In genomic region chr9:89352451-89352850, GRCh38 we compare ENCODE assay signal across 18 cellular contexts. TPM values are rescaled to one million over a fixed set of nuclear protein-coding genes. Genes with fewer than 3 reads are reported as not detected.
A peak's percentile ranks its signal among the peaks of the same experiment; 100 is the strongest.
DNase-seq lines count a peak whose midpoint lies in the region; ATAC-seq and TF ChIP-seq lines count a peak whose summit lies in the region.
"Had no signal": no experiment of that assay in that cellular context is flagged by ENCODE, and none has a peak within 500 bp of the region (broad histone marks: within the 10 kb centered on the region; RNA-seq: fewer than 3 reads in every experiment).

No MANE protein-coding gene starts in this region.

- H3K27me3 ChIP-seq in left ventricle myocardium inferior (ENCODE audit: low read depth) (no peaks in the 10 kb centered on the region), heart right ventricle (no peaks in the 10 kb centered on the region)
- H3K27me3 ChIP-seq: suprapubic skin had no signal

- DNase-seq in left ventricle myocardium inferior, result no peak
- no peak for DNase-seq in heart right ventricle
- no peak for DNase-seq in activated CD4-positive, alpha-beta memory T cell treated with anti-CD3 and anti-CD28 coated beads for 36 hours
- DNase-seq in islet precursor cell, result peak; percentile 22
- DNase-seq in DMS153 (lab: John Stamatoyannopoulos, UW), result no peak
- DNase-seq: dermis blood vessel endothelial cell; erythroblast; lower lobe of right lung; NCI-H446 treated with DMSO at 0.1 percent for 48 hours; small intestine; stimulated activated CD4-positive, alpha-beta T cell treated with anti-CD3 and anti-CD28 coated beads, Interleukin-4, amount 100 ng/mL, for 24 hours had no signal

- no peaks in the 10 kb centered on the region for H3K9me3 Mint-ChIP-seq in activated CD4-positive, alpha-beta memory T cell treated with anti-CD3 and anti-CD28 coated beads for 36 hours
- no peaks in the 10 kb centered on the region for H3K9me3 Mint-ChIP-seq in stimulated activated memory B cell treated with anti-CD40 and anti-IgM and Interleukin-4, amounts not matched to agents 10 μg/mL and 1 μg/mL and 100 μg/mL, for 72 hours
- H3K9me3 Mint-ChIP-seq: nephron had no signal

- peaks cover 77% of the 10 kb centered on the region for H3K36me3 Mint-ChIP-seq in activated CD4-positive, alpha-beta memory T cell treated with anti-CD3 and anti-CD28 coated beads for 36 hours
- peaks cover 88% of the 10 kb centered on the region for H3K36me3 Mint-ChIP-seq in stimulated activated memory B cell treated with anti-CD40 and anti-IgM and Interleukin-4, amounts not matched to agents 10 μg/mL and 1 μg/mL and 100 μg/mL, for 72 hours

- ATAC-seq in heart right ventricle (no peak), HG03135 (IDR thresholded peaks at IDR 0.05; ENCODE audit: unreplicated experiment) (no peak), HG03565 (IDR thresholded peaks at IDR 0.05; ENCODE audit: unreplicated experiment) (no peak)
- no peak for ATAC-seq in stimulated activated memory B cell treated with anti-CD40 and anti-IgM and Interleukin-4, amounts not matched to agents 10 μg/mL and 1 μg/mL and 100 μg/mL, for 72 hours
- ATAC-seq: HCT116 had no signal

- H3K9me3 ChIP-seq in left ventricle myocardium inferior (replicated peaks), result no peaks in the 10 kb centered on the region
- no peaks in the 10 kb centered on the region for H3K9me3 ChIP-seq in heart right ventricle
- H3K9me3 ChIP-seq: lower lobe of right lung, suprapubic skin had no signal

- POLR2A ChIA-PET in activated CD4-positive, alpha-beta memory T cell treated with anti-CD3 and anti-CD28 coated beads for 36 hours (lab: Charles Lee), result no interaction called here

- H3K4me1 ChIP-seq in left ventricle myocardium inferior (peaks cover 37% of the 10 kb centered on the region), heart right ventricle (peaks cover 0 to 30% (median 21%) of the 10 kb centered on the region in 9 donors)

- H3K27ac ChIP-seq in left ventricle myocardium inferior (replicated peaks), result peak overlapping the region; percentile 27
- peak overlapping the region in 5 of 10 donors; percentile 4 to 69 (median 18) for H3K27ac ChIP-seq in heart right ventricle
- H3K27ac ChIP-seq: lower lobe of right lung, RWPE1, suprapubic skin had no signal

- no peak for TF ChIP-seq CTCF in left ventricle myocardium inferior (IDR thresholded peaks at IDR 0.05; ENCODE audit: borderline replicate concordance)
- no peak for TF ChIP-seq CTCF in heart right ventricle (IDR thresholded peaks at IDR 0.05)

- no peak overlapping the region for H3K4me3 ChIP-seq in left ventricle myocardium inferior
- H3K4me3 ChIP-seq in heart right ventricle, result no peak overlapping the region
- H3K4me3 ChIP-seq: lower lobe of right lung, suprapubic skin had no signal

- CTCF ChIA-PET in activated CD4-positive, alpha-beta memory T cell treated with anti-CD3 and anti-CD28 coated beads for 36 hours (lab: Charles Lee), result no interaction called here

- H3K36me3 ChIP-seq in left ventricle myocardium inferior, result peaks cover 100% of the 10 kb centered on the region
- H3K36me3 ChIP-seq in heart right ventricle, result peaks cover 0 to 100% (median 78%) of the 10 kb centered on the region in 9 donors

- intact Hi-C loops in left ventricle myocardium inferior (cut with micrococcal nuclease) (no loop called here), heart right ventricle (cut with DNase I) (loop anchor here in 1 of 10 donors (10.0 kb wide), 1 partner anchor 192 kb away; no protein-coding TSS in a partner anchor)
- intact Hi-C loops in activated CD4-positive, alpha-beta memory T cell treated with anti-CD3 and anti-CD28 coated beads for 36 hours (cut with micrococcal nuclease), result no loop called here

- no peak overlapping the region for H3K4me3 Mint-ChIP-seq in activated CD4-positive, alpha-beta memory T cell treated with anti-CD3 and anti-CD28 coated beads for 36 hours
- H3K4me3 Mint-ChIP-seq in stimulated activated memory B cell treated with anti-CD40 and anti-IgM and Interleukin-4, amounts not matched to agents 10 μg/mL and 1 μg/mL and 100 μg/mL, for 72 hours, result no peak overlapping the region
- H3K4me3 Mint-ChIP-seq: nephron had no signal

- H3K27ac Mint-ChIP-seq in activated CD4-positive, alpha-beta memory T cell treated with anti-CD3 and anti-CD28 coated beads for 36 hours, result peak overlapping the region; percentile 76
- peak overlapping the region; percentile 72 for H3K27ac Mint-ChIP-seq in stimulated activated memory B cell treated with anti-CD40 and anti-IgM and Interleukin-4, amounts not matched to agents 10 μg/mL and 1 μg/mL and 100 μg/mL, for 72 hours
- H3K27ac Mint-ChIP-seq: nephron had no signal

- no peaks in the 10 kb centered on the region for H3K27me3 Mint-ChIP-seq in activated CD4-positive, alpha-beta memory T cell treated with anti-CD3 and anti-CD28 coated beads for 36 hours
- no peaks in the 10 kb centered on the region for H3K27me3 Mint-ChIP-seq in stimulated activated memory B cell treated with anti-CD40 and anti-IgM and Interleukin-4, amounts not matched to agents 10 μg/mL and 1 μg/mL and 100 μg/mL, for 72 hours

- H3K4me1 Mint-ChIP-seq in activated CD4-positive, alpha-beta memory T cell treated with anti-CD3 and anti-CD28 coated beads for 36 hours (ENCODE audit: low read depth), result peaks cover 33% of the 10 kb centered on the region
- H3K4me1 Mint-ChIP-seq in stimulated activated memory B cell treated with anti-CD40 and anti-IgM and Interleukin-4, amounts not matched to agents 10 μg/mL and 1 μg/mL and 100 μg/mL, for 72 hours, result peaks cover 10% of the 10 kb centered on the region
- H3K4me1 Mint-ChIP-seq: nephron had no signal

- WGBS in heart right ventricle, 2 donors, result 57 to 70% methylated on average over 3 of the region's 3 CpGs

RNA-seq across cellular contexts. Expression of gene SECISBP2, which starts 34.2 kb away (rescaled TPM):
- total RNA-seq in left ventricle myocardium inferior (13.8 TPM), heart right ventricle (10 to 100 TPM; 13.9 to 18.8 (median 17.0) TPM)
- 10 to 100 TPM; 15.7 to 20.1 TPM for polyA plus RNA-seq in heart right ventricle
- 10 to 100 TPM; 34.0 to 34.7 TPM for total RNA-seq in activated CD4-positive, alpha-beta memory T cell treated with anti-CD3 and anti-CD28 coated beads for 36 hours

RNA-seq across cellular contexts. Expression of gene CKS2, which starts 41.5 kb away (rescaled TPM):
- total RNA-seq in left ventricle myocardium inferior (11.6 TPM), heart right ventricle (10 to 100 TPM in 2 of 10 donors, 1 to 10 TPM in 8; 1.5 to 12.2 (median 5.4) TPM)
- polyA plus RNA-seq in heart right ventricle, result 10 to 100 TPM in 1 of 2 donors, 1 to 10 TPM in 1; 7.9 to 24.3 TPM
- 100 to 1,000 TPM; 229 to 232 TPM for total RNA-seq in activated CD4-positive, alpha-beta memory T cell treated with anti-CD3 and anti-CD28 coated beads for 36 hours

Comparison
In these comparisons a context has a peak if more than half of its experiments do, and no peak if none do; other contexts are left out.
1. RNA of gene CKS2, which starts 41.5 kb away (total RNA-seq): 229 to 232 TPM in activated CD4-positive, alpha-beta memory T cell treated with anti-CD3 and anti-CD28 coated beads for 36 hours; 11.6 TPM in left ventricle myocardium inferior (single experiment) and 1.5 to 12.2 TPM in heart right ventricle; every median in the first group is over 10 times any median in the second.